ENCODE assay signal across 1 cellular context in the genomic region with DNA sequence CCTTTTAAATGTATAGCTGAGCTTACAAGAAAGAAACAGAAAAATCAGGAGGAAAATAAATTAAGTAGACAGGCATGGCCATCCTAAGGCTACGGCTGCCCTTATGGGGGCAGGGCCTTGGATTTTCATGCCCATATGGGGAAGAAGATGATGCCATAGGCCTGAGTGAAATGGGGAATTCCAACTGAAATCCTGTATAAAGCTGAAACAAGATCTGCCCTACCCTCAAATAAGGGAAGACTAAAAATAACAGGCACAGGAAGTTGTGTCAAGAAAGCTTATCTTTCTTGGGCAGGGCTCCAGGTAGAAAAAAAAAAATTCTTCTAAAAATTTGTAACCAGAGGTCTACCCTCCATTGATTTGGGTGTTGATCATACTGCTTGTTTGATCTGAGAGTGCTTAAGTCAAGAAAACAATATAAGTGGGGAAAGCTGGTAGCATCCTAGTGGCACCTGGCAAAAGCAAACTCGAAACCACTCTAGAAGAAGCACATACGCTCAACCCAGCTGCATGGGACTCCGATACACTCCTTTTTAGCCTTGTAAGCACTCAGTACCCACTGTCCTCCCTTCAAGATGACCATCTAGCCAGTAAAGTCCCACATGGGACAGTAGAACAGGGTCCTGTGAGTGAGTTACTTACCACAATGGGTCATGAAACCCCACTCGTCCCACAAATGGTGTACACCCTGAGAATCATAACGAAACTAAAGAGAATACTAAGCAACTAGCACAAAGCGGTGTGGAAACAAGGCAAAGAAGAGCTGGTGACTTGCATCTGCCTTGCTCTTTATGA.
TF ChIP-seq lines count a peak whose summit lies in the region.

No MANE protein-coding gene starts in this region.

TF ChIP-seq in WTC11, 78 proteins besides CTCF, POLR2A, EP300 and RAD21 (continued from another document):
- TF ChIP-seq, protein P1, sequence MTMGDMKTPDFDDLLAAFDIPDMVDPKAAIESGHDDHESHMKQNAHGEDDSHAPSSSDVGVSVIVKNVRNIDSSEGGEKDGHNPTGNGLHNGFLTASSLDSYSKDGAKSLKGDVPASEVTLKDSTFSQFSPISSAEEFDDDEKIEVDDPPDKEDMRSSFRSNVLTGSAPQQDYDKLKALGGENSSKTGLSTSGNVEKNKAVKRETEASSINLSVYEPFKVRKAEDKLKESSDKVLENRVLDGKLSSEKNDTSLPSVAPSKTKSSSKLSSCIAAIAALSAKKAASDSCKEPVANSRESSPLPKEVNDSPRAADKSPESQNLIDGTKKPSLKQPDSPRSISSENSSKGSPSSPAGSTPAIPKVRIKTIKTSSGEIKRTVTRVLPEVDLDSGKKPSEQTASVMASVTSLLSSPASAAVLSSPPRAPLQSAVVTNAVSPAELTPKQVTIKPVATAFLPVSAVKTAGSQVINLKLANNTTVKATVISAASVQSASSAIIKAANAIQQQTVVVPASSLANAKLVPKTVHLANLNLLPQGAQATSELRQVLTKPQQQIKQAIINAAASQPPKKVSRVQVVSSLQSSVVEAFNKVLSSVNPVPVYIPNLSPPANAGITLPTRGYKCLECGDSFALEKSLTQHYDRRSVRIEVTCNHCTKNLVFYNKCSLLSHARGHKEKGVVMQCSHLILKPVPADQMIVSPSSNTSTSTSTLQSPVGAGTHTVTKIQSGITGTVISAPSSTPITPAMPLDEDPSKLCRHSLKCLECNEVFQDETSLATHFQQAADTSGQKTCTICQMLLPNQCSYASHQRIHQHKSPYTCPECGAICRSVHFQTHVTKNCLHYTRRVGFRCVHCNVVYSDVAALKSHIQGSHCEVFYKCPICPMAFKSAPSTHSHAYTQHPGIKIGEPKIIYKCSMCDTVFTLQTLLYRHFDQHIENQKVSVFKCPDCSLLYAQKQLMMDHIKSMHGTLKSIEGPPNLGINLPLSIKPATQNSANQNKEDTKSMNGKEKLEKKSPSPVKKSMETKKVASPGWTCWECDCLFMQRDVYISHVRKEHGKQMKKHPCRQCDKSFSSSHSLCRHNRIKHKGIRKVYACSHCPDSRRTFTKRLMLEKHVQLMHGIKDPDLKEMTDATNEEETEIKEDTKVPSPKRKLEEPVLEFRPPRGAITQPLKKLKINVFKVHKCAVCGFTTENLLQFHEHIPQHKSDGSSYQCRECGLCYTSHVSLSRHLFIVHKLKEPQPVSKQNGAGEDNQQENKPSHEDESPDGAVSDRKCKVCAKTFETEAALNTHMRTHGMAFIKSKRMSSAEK (CRISPR knock-in tag; IDR thresholded peaks at IDR 0.05; ENCODE audit: borderline replicate concordance): no peak
- TF ChIP-seq, protein P2, sequence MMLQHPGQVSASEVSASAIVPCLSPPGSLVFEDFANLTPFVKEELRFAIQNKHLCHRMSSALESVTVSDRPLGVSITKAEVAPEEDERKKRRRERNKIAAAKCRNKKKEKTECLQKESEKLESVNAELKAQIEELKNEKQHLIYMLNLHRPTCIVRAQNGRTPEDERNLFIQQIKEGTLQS (CRISPR knock-in tag; conservative IDR thresholded peaks at IDR 0.05): no peak
- TF ChIP-seq, protein P3, sequence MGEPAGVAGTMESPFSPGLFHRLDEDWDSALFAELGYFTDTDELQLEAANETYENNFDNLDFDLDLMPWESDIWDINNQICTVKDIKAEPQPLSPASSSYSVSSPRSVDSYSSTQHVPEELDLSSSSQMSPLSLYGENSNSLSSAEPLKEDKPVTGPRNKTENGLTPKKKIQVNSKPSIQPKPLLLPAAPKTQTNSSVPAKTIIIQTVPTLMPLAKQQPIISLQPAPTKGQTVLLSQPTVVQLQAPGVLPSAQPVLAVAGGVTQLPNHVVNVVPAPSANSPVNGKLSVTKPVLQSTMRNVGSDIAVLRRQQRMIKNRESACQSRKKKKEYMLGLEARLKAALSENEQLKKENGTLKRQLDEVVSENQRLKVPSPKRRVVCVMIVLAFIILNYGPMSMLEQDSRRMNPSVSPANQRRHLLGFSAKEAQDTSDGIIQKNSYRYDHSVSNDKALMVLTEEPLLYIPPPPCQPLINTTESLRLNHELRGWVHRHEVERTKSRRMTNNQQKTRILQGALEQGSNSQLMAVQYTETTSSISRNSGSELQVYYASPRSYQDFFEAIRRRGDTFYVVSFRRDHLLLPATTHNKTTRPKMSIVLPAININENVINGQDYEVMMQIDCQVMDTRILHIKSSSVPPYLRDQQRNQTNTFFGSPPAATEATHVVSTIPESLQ (CRISPR knock-in tag; IDR thresholded peaks at IDR 0.05): no peak
- TF ChIP-seq FOXJ3 (CRISPR knock-in tag; IDR thresholded peaks at IDR 0.05; ENCODE audit: borderline replicate concordance): no peak
- no peak for TF ChIP-seq TEAD4 (CRISPR knock-in tag; IDR thresholded peaks at IDR 0.05)
- no peak for TF ChIP-seq ZBTB21 (CRISPR knock-in tag; IDR thresholded peaks at IDR 0.05; ENCODE audit: borderline replicate concordance)
- no peak for TF ChIP-seq JAZF1 (CRISPR knock-in tag; IDR thresholded peaks at IDR 0.05)
- no peak for TF ChIP-seq IRF2 (CRISPR knock-in tag; IDR thresholded peaks at IDR 0.05; ENCODE audit: borderline replicate concordance, low read depth)
- no peak for TF ChIP-seq MYBL2 (CRISPR knock-in tag; IDR thresholded peaks at IDR 0.05)
- TF ChIP-seq, protein P4, sequence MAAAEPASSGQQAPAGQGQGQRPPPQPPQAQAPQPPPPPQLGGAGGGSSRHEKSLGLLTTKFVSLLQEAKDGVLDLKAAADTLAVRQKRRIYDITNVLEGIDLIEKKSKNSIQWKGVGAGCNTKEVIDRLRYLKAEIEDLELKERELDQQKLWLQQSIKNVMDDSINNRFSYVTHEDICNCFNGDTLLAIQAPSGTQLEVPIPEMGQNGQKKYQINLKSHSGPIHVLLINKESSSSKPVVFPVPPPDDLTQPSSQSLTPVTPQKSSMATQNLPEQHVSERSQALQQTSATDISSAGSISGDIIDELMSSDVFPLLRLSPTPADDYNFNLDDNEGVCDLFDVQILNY (CRISPR knock-in tag; IDR thresholded peaks at IDR 0.05): no peak
- TF ChIP-seq, protein P5, sequence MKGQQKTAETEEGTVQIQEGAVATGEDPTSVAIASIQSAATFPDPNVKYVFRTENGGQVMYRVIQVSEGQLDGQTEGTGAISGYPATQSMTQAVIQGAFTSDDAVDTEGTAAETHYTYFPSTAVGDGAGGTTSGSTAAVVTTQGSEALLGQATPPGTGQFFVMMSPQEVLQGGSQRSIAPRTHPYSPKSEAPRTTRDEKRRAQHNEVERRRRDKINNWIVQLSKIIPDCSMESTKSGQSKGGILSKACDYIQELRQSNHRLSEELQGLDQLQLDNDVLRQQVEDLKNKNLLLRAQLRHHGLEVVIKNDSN (CRISPR knock-in tag; IDR thresholded peaks at IDR 0.05): no peak
